In genomic region chr7:105932835-105933477, GRCh38 we compare ENCODE assay signal across 1 cellular context.
TF ChIP-seq lines count a peak whose summit lies in the region.

No MANE protein-coding gene starts in this region.

TF ChIP-seq in SK-N-SH, 30 proteins besides CTCF, POLR2A, EP300 and RAD21 (continued from another document):
- TF ChIP-seq PBX3 (IDR thresholded peaks at IDR 0.05) (peak; percentile 91), YY1 (IDR thresholded peaks at IDR 0.05; ENCODE audit: low read depth) (0 out of 2 replicates have a peak, but pooled peaks have one; percentile 48), TAF1 (IDR thresholded peaks at IDR 0.05; ENCODE audit: borderline replicate concordance, low read depth, low read length) (0 out of 2 replicates have a peak, but pooled peaks have one; percentile 27), USF1 (IDR thresholded peaks at IDR 0.05; ENCODE audit: borderline replicate concordance, low read depth) (no peak), GABPA (IDR thresholded peaks at IDR 0.05; ENCODE audit: low read depth) (no peak; the same call in 1 of the 2 replicates), FOXJ3 (CRISPR knock-in tag; IDR thresholded peaks at IDR 0.05) (no peak), TEAD4 (IDR thresholded peaks at IDR 0.05; ENCODE audit: borderline replicate concordance, insufficient read depth) (peak; percentile 90), SMC3 (IDR thresholded peaks at IDR 0.05; ENCODE audit: low read depth, low read length) (no peak), REST (IDR thresholded peaks at IDR 0.05; ENCODE audit: low read depth, low read length) (peak; percentile 38; the same call in 1 of the 2 replicates), USF2 (IDR thresholded peaks at IDR 0.05; ENCODE audit: borderline replicate concordance, low read depth, low read length) (no peak), EZH2phosphoT487 (IDR thresholded peaks at IDR 0.05; ENCODE audit: borderline replicate concordance, low read depth) (no peak), FOSL2 (IDR thresholded peaks at IDR 0.05; ENCODE audit: borderline replicate concordance, low read depth) (peak; percentile 96), RCOR1 (IDR thresholded peaks at IDR 0.05; ENCODE audit: low read length) (no peak), POLR2AphosphoS5 (IDR thresholded peaks at IDR 0.05; ENCODE audit: low read depth, low read length) (peak; percentile 85)
TF ChIP-seq in SK-N-SH: peak in this region for 16.
